8 cellular contexts compared by ENCODE assay signal in the genomic region with DNA sequence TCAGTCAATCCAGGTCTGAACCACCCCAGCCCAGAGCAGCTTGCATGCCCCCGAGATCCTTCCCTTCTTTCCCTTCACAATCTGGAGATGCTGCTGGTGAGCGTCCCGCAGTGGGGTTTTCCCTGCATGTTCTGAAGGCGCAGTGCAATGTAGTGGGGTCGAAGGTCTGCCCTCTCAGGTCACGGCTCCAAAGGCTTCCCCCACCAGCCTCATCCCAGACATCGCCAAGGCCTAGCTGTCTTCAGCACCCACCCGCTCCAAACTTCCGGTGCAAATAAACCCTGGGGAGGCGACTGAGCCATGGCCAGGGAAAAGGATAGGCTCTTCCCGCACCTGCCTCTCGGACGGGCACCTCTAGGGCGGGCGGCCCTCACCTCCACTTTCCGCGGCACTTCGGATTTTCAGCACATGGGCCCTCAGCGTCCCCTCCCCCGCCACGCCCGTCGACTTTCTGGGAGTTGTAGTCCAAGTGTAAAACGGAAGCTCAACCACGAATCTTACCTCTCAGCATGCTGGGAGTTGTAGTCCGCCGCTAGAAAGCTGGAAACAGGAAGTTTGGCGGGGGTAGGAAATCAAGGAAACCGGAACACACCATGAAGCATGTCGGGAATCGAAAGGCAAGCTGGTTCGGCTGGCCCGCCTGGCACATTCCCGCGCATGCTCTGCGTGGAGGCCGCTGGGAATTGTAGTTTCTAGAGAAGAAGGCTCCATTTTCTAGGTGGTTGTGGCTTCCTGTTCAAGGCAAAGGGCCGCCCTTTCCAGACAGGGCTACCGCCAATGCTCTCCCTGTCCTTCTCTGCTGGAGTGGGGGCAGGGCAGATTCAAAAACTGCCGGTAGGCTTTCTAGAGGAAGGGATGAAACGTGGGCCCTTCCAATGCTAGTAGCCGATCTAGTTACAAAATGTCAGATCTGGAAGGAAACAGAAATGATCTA. TPM values are rescaled to one million over a fixed set of nuclear protein-coding genes. Genes with fewer than 3 reads are reported as not detected.
DNase-seq lines count a peak whose midpoint lies in the region; ATAC-seq and TF ChIP-seq lines count a peak whose summit lies in the region.

Gene MRPL24, minus strand, starts transcription at position 410 of the 934 bp plus-strand sequence. CDS start 2,384 bp downstream, outside the sequence.

- POLR2A ChIA-PET in Panc1 (lab: Charles Lee) = interaction anchor here (0.6 to 1.0 kb wide), 4 partner anchors 11 to 50 kb away, joined by 3 to 4 read pairs (median 3); partner anchors contain the start of genes ISG20L2, METTL25B and PRCC

- DNase-seq in DMS53 (lab: John Stamatoyannopoulos, UW) (peak; percentile 100), KG1 (lab: John Stamatoyannopoulos, UW) (peak; percentile 95), Panc1 (ENCODE audit: low read depth, low spot score) (peak; percentile 98), erythroblast (lab: John Stamatoyannopoulos, UW) (peak; percentile 98 to 99)
- DNase-seq in activated T-cell treated with anti-CD3 and anti-CD28 coated beads, Interleukin-2, amount 50 U/mL, for 4 hours = peak; percentile 92
- DNase-seq in stimulated activated CD8-positive, alpha-beta memory T cell treated with anti-CD3 and anti-CD28 coated beads, Interleukin-4, amount 100 ng/mL, for 48 hours = peak; percentile 94

- CTCF ChIA-PET in Panc1 (lab: Charles Lee) = interaction anchor here (0.8 to 1.0 kb wide), 3 partner anchors 14 to 119 kb away, joined by 3 to 4 read pairs (median 4); no protein-coding TSS in a partner anchor

- BruUV-seq in Panc1 (replicated peaks; lab: Mats Ljungman, UMichigan) = no TSS peak

- H3K27me3 Mint-ChIP-seq in activated T-cell treated with anti-CD3 and anti-CD28 coated beads, Interleukin-2, amount 50 U/mL, for 4 hours (ENCODE audit: low read depth) = no peaks in the 10 kb centered on the region

- H3K4me3 ChIP-seq in Panc1 (ENCODE audit: low read depth in 2 of 2, low read length in 2 of 2) (peak within 1 kb of the TSS; percentile 79 to 96), mucosa of rectum (ENCODE audit: low read length in 2 of 2) (peak within 1 kb of the TSS; percentile 79 to 97)

- H3K9ac ChIP-seq in mucosa of rectum (ENCODE audit: low read depth in 1 of 2, low read length in 2 of 2) = peak within 1 kb of the TSS; percentile 64 to 93

- H3K36me3 Mint-ChIP-seq in activated T-cell treated with anti-CD3 and anti-CD28 coated beads, Interleukin-2, amount 50 U/mL, for 4 hours (ENCODE audit: insufficient read depth) = peaks cover 33% of the 10 kb centered on the region

- H3K36me3 ChIP-seq in Panc1 (ENCODE audit: control insufficient read depth, insufficient read depth, low read length) (peaks cover 21% of the 10 kb centered on the region), mucosa of rectum (ENCODE audit: control insufficient read depth in 2 of 2, insufficient read depth in 2 of 2, low read length in 2 of 2) (peaks cover 20 to 44% of the 10 kb centered on the region in 2 donors)

- TF ChIP-seq POLR2A in erythroblast (IDR thresholded peaks at IDR 0.05; ENCODE audit: low read length) = peak; percentile 65

- H3K27me3 ChIP-seq in Panc1 (ENCODE audit: control insufficient read depth, insufficient read depth, low read length) = no peaks in the 10 kb centered on the region
- no peaks in the 10 kb centered on the region for H3K27me3 ChIP-seq in mucosa of rectum (ENCODE audit: control insufficient read depth in 2 of 2, insufficient read depth in 2 of 2, low read length in 2 of 2)

- no peaks in the 10 kb centered on the region for H3K9me3 Mint-ChIP-seq in activated T-cell treated with anti-CD3 and anti-CD28 coated beads, Interleukin-2, amount 50 U/mL, for 4 hours

- ATAC-seq in GM21723 (IDR thresholded peaks at IDR 0.05; ENCODE audit: unreplicated experiment) = peak; percentile 77
- peak; percentile 92 for ATAC-seq in Panc1
- ATAC-seq in activated T-cell treated with anti-CD3 and anti-CD28 coated beads, Interleukin-2, amount 50 U/mL, for 4 hours = peak; percentile 88 to 93

- H3K4me3 Mint-ChIP-seq in activated T-cell treated with anti-CD3 and anti-CD28 coated beads, Interleukin-2, amount 50 U/mL, for 4 hours = peak within 1 kb of the TSS; percentile 92

- in situ Hi-C loops in Panc1 (cut with HindIII; ENCODE audit: low pct_unique_long_range_greater_than_20kb, low sequenced_read_pairs) = no loop called here

- H3K4me1 Mint-ChIP-seq in activated T-cell treated with anti-CD3 and anti-CD28 coated beads, Interleukin-2, amount 50 U/mL, for 4 hours (ENCODE audit: low read depth) = peaks cover 30% of the 10 kb centered on the region

- peak within 1 kb of the TSS; percentile 95 for H3K27ac ChIP-seq in Panc1 (ENCODE audit: low read length)
- H3K27ac ChIP-seq in mucosa of rectum (ENCODE audit: low read depth in 2 of 2, low read length in 2 of 2) = peak within 1 kb of the TSS; percentile 81 to 92

- TF ChIP-seq CTCF in Panc1 (IDR thresholded peaks at IDR 0.05) = no peak

- H3K4me1 ChIP-seq in Panc1 (ENCODE audit: control insufficient read depth, insufficient read depth, low read length) = peaks cover 35% of the 10 kb centered on the region
- peaks cover 14 to 18% of the 10 kb centered on the region in 2 donors for H3K4me1 ChIP-seq in mucosa of rectum (ENCODE audit: control insufficient read depth in 2 of 2, insufficient read depth in 2 of 2, low read length in 2 of 2)

- H3K9me3 ChIP-seq in Panc1 (ENCODE audit: control insufficient read depth, insufficient read depth, low read depth, low read length) (no peaks in the 10 kb centered on the region), mucosa of rectum (ENCODE audit: control insufficient read depth in 2 of 2, low read length in 2 of 2) (no peaks in the 10 kb centered on the region)

- intact Hi-C loops in Panc1 (cut with micrococcal nuclease; ENCODE audit: unreplicated experiment) = no loop called here

RNA-seq across cellular contexts. Expression of gene MRPL24, which starts in this region (rescaled TPM):
- 80.4 TPM for total RNA-seq in Panc1 (2021; ENCODE audit: unreplicated experiment)
- 109 TPM for polyA plus RNA-seq in Panc1 (2012; ENCODE audit: insufficient read length)
- total RNA-seq in activated T-cell treated with anti-CD3 and anti-CD28 coated beads, Interleukin-2, amount 50 U/mL, for 4 hours = 100 to 1,000 TPM; 132 to 138 (median 132) TPM

Comparison
In these comparisons a context has a peak if more than half of its experiments do, and no peak if none do; other contexts are left out.
1. Peak in every context shown above with its lines: DNase-seq, ATAC-seq, H3K4me3 ChIP-seq and H3K27ac ChIP-seq.